In the genomic region with DNA sequence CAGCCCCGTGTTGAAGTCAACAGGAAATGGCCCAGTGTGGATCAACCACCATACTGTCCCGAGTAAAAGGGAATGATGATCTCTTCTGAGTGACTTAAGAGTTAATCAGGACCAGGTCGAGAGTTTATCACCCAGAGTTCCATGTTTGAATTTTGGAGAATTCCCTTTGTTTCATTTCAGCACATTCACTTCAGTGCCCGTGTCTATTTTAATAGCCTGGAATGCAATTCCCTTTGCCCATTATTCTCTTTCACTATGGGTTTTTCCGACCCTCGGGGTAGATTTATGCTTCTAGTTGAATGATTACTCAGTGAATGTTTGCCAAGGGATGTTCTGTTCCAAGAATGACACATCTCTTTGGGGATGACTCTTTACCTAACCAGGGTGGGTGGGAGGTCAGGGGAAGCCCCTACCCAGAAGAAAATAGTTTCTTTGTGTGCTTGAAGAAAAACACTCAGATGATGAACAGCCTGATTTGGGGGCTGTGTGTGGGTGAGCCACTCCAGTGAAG, we compare ENCODE assay signal across 14 cellular contexts.
DNase-seq lines count a peak whose midpoint lies in the region; ATAC-seq, FAIRE-seq and TF ChIP-seq lines count a peak whose summit lies in the region.
"Had no signal": no experiment of that assay in that cellular context is flagged by ENCODE, and none has a peak within 500 bp of the region (broad histone marks: within the 10 kb centered on the region; RNA-seq: fewer than 3 reads in every experiment).

No MANE protein-coding gene starts in this region.

- no peak overlapping the region for H3K4ac ChIP-seq in mesenchymal stem cell (ENCODE audit: low read depth in 1 of 2, low read length in 2 of 2)

- ATAC-seq in GM18511 (IDR thresholded peaks at IDR 0.05; ENCODE audit: unreplicated experiment) (peak; percentile 27), HG03039 (IDR thresholded peaks at IDR 0.05; ENCODE audit: unreplicated experiment) (peak; percentile 37)

- DNase-seq in astrocyte (ENCODE audit: low read depth) (peak; percentile 57), mesenchymal stem cell (no peak), Ammon's horn (ENCODE audit: low spot score) (no peak), NCI-H2227 treated with DMSO at 0.1 percent for 48 hours (lab: John Stamatoyannopoulos, UW) (no peak), NCI-H1092 (lab: John Stamatoyannopoulos, UW) (no peak), medulla oblongata (ENCODE audit: extremely low spot score) (no peak)
- DNase-seq: activated CD4-positive, alpha-beta T cell treated with anti-CD3 and anti-CD28 coated beads, Interleukin-2, amount 50 U/mL, for 1 hour; activated naive CD4-positive, alpha-beta T cell; Karpas-422; thyroid gland had no signal

- no peaks in the 10 kb centered on the region for H3K9me3 Mint-ChIP-seq in astrocyte (ENCODE audit: unreplicated experiment)

- H3K18ac ChIP-seq in mesenchymal stem cell (ENCODE audit: low read depth in 1 of 2, low read length in 2 of 2) = no peak overlapping the region

- H3K4me3 Mint-ChIP-seq in astrocyte (ENCODE audit: unreplicated experiment) = no peak overlapping the region

- no peaks in the 10 kb centered on the region for H4K20me1 ChIP-seq in astrocyte (ENCODE audit: insufficient read depth, low read length)

- H3K4me3 ChIP-seq in astrocyte (ENCODE audit: insufficient read depth, low read depth, low read length) = peak overlapping the region; percentile 35
- H3K4me3 ChIP-seq in mesenchymal stem cell (ENCODE audit: insufficient read depth in 1 of 2, low read depth in 1 of 2, low read length in 2 of 2) = peak overlapping the region in 1 of 2 experiments; percentile 17
- H3K4me3 ChIP-seq: coronary artery, thyroid gland had no signal

- H3K27ac ChIP-seq in astrocyte (ENCODE audit: low read depth, low read length) (peak overlapping the region; percentile 63), mesenchymal stem cell (ENCODE audit: low read length, poor library complexity, severe bottlenecking) (no peak overlapping the region)
- H3K27ac ChIP-seq: C4-2B, coronary artery, thyroid gland had no signal

- no peak overlapping the region for H2BK12ac ChIP-seq in mesenchymal stem cell (ENCODE audit: low read length in 2 of 2)

- peak overlapping the region; percentile 42 for H2AFZ ChIP-seq in astrocyte (ENCODE audit: low read depth, low read length)
- H2AFZ ChIP-seq in mesenchymal stem cell (ENCODE audit: low read depth, low read length) = no peak overlapping the region

- no peak overlapping the region for H2BK15ac ChIP-seq in mesenchymal stem cell (ENCODE audit: low read depth, poor library complexity, severe bottlenecking)

- FAIRE-seq in astrocyte (lab: Jason Lieb, UNC) = no peak

- H3K27me3 Mint-ChIP-seq in astrocyte (ENCODE audit: low read depth, unreplicated experiment) = no peaks in the 10 kb centered on the region

- H3K9ac ChIP-seq in astrocyte (ENCODE audit: low read length) = peak overlapping the region; percentile 25
- no peak overlapping the region for H3K9ac ChIP-seq in mesenchymal stem cell (ENCODE audit: low read length)

- H3K4me1 ChIP-seq in astrocyte (ENCODE audit: insufficient read depth, low read length) (peaks cover 18% of the 10 kb centered on the region), mesenchymal stem cell (ENCODE audit: control insufficient read depth, insufficient read depth, low read depth, low read length) (peaks cover 3% of the 10 kb centered on the region)

- H3K23ac ChIP-seq in mesenchymal stem cell (ENCODE audit: low read length in 2 of 2) = no peak overlapping the region

- H3K79me1 ChIP-seq in mesenchymal stem cell (replicated peaks; ENCODE audit: low read length, poor library complexity, severe bottlenecking) = no peaks in the 10 kb centered on the region

- H3K14ac ChIP-seq in mesenchymal stem cell (ENCODE audit: low read length in 2 of 2) = no peak overlapping the region

- H3K9me3 ChIP-seq in astrocyte (ENCODE audit: insufficient read depth, low read depth, low read length) = no peaks in the 10 kb centered on the region
- no peaks in the 10 kb centered on the region for H3K9me3 ChIP-seq in mesenchymal stem cell (ENCODE audit: control insufficient read depth, low read length)
- H3K9me3 ChIP-seq: thyroid gland had no signal

- H3K4me1 Mint-ChIP-seq in astrocyte (ENCODE audit: low read depth, unreplicated experiment) = peaks cover 38% of the 10 kb centered on the region

- H4K8ac ChIP-seq in mesenchymal stem cell (ENCODE audit: low read length) = no peak overlapping the region

- H2AK5ac ChIP-seq in mesenchymal stem cell (ENCODE audit: low read length, severe bottlenecking) = no peak overlapping the region

- H3K36me3 Mint-ChIP-seq in astrocyte (ENCODE audit: low read depth, unreplicated experiment) = no peaks in the 10 kb centered on the region

- peak overlapping the region; percentile 69 for H3K4me2 ChIP-seq in astrocyte (ENCODE audit: low read length)
- H3K4me2 ChIP-seq in mesenchymal stem cell (ENCODE audit: low read length, poor library complexity, severe bottlenecking) = peak overlapping the region; percentile 27

- 57% methylated on average over 5 of the region's 6 CpGs for WGBS in mesenchymal stem cell

- no peak overlapping the region for H2BK120ac ChIP-seq in mesenchymal stem cell (ENCODE audit: low read depth, low read length)

- no peaks in the 10 kb centered on the region for H3K79me2 ChIP-seq in astrocyte (ENCODE audit: insufficient read depth, low read length)

- no peak overlapping the region for H4K91ac ChIP-seq in mesenchymal stem cell (ENCODE audit: low read length)

- H3K27me3 ChIP-seq in astrocyte (ENCODE audit: insufficient read depth, low read length) = no peaks in the 10 kb centered on the region
- H3K27me3 ChIP-seq in mesenchymal stem cell (ENCODE audit: control insufficient read depth in 1 of 2, insufficient read depth in 1 of 2, low read length in 2 of 2) = no peaks in the 10 kb centered on the region
- H3K27me3 ChIP-seq: thyroid gland had no signal

- peak overlapping the region; percentile 95 for H3K27ac Mint-ChIP-seq in astrocyte (ENCODE audit: unreplicated experiment)

- no peak overlapping the region for H2BK5ac ChIP-seq in mesenchymal stem cell (ENCODE audit: low read depth, low read length, poor library complexity, severe bottlenecking)

- no peak for TF ChIP-seq CTCF in astrocyte (IDR thresholded peaks at IDR 0.05; ENCODE audit: insufficient read depth, low read depth, low read length)

- H3K36me3 ChIP-seq in astrocyte (ENCODE audit: insufficient read depth, low read length) (no peaks in the 10 kb centered on the region), mesenchymal stem cell (ENCODE audit: control insufficient read depth in 1 of 2, insufficient read depth in 2 of 2, low read depth in 1 of 2, low read length in 2 of 2) (no peaks in the 10 kb centered on the region)
- H3K36me3 ChIP-seq: thyroid gland had no signal
